In the genomic region with DNA sequence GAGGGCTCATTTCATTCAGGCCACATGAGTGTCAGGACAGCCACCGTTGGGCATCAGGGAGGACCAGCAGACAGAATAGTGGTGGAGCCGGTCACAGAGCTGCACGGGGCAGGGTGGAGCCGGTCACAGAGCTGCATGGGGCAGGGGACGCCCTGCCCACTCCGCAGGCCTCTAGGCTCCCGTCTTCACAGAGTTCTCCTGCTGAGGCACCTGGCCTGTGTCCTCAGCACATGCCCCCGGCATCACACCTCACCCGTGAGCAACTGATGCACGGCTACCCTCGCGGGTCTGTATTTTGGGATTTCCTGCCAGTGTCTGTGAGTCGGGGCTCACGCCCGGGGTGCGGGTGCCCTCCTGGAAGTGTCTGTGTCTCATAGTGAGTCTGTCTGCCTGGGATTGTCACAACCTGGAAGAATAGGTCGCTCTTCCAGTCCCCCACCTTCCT, we compare ENCODE assay signal across 18 cellular contexts. TPM values are rescaled to one million over a fixed set of nuclear protein-coding genes. Genes with fewer than 3 reads are reported as not detected.
"Had no signal": no experiment of that assay in that cellular context is flagged by ENCODE, and none has a peak within 500 bp of the region (broad histone marks: within the 10 kb centered on the region; RNA-seq: fewer than 3 reads in every experiment).

No MANE protein-coding gene starts in this region.

- H3K36me3 ChIP-seq: SJSA1 had no signal

- H3K27ac ChIP-seq: KMS-11, SJSA1 had no signal

- H3K27ac Mint-ChIP-seq: activated CD8-positive, alpha-beta T cell treated with anti-CD3 and anti-CD28 coated beads for 36 hours; activated naive CD4-positive, alpha-beta T cell treated with anti-CD3 and anti-CD28 coated beads, Interleukin-2, amount 10 ng/mL, durations not matched to agents 7 days and 5 days; activated naive CD8-positive, alpha-beta T cell treated with anti-CD3 and anti-CD28 coated beads for 36 hours; activated T-cell treated with anti-CD3 and anti-CD28 coated beads, Interleukin-2, amount 50 U/mL, for 72 hours; activated T-helper 2 cell treated with anti-CD3 and anti-CD28 coated beads, Interferon-gamma antibody, Interleukin-2, Interleukin-4, amounts not matched to agents 10 μg/mL and 5 μg/mL and 100 μg/mL, durations not matched to agents 14 hours and 24 hours and 36 hours; T-helper 2 cell treated with Interferon-gamma antibody and Interleukin-4, amounts not matched to agents 5 μg/mL and 100 μg/mL, for 36 hours had no signal

- ATAC-seq: activated CD4-positive, CD25-positive, alpha-beta regulatory T cell treated with anti-CD3 and anti-CD28 coated beads, Interleukin-2, amount 50 U/mL, for 24 hours had no signal

- H3K9me3 Mint-ChIP-seq: activated CD8-positive, alpha-beta T cell treated with anti-CD3 and anti-CD28 coated beads for 36 hours; activated naive CD4-positive, alpha-beta T cell treated with anti-CD3 and anti-CD28 coated beads, Interleukin-2, amount 10 ng/mL, durations not matched to agents 7 days and 5 days; activated naive CD8-positive, alpha-beta T cell treated with anti-CD3 and anti-CD28 coated beads for 36 hours; activated T-cell treated with anti-CD3 and anti-CD28 coated beads, Interleukin-2, amount 50 U/mL, for 72 hours; activated T-helper 2 cell treated with anti-CD3 and anti-CD28 coated beads, Interferon-gamma antibody, Interleukin-2, Interleukin-4, amounts not matched to agents 10 μg/mL and 5 μg/mL and 100 μg/mL, durations not matched to agents 14 hours and 24 hours and 36 hours; T-helper 2 cell treated with Interferon-gamma antibody and Interleukin-4, amounts not matched to agents 5 μg/mL and 100 μg/mL, for 36 hours had no signal

- H3K36me3 Mint-ChIP-seq: activated naive CD4-positive, alpha-beta T cell treated with anti-CD3 and anti-CD28 coated beads, Interleukin-2, amount 10 ng/mL, durations not matched to agents 7 days and 5 days; activated naive CD8-positive, alpha-beta T cell treated with anti-CD3 and anti-CD28 coated beads for 36 hours had no signal

- H3K4me3 Mint-ChIP-seq: activated CD8-positive, alpha-beta T cell treated with anti-CD3 and anti-CD28 coated beads for 36 hours; activated naive CD4-positive, alpha-beta T cell treated with anti-CD3 and anti-CD28 coated beads, Interleukin-2, amount 10 ng/mL, durations not matched to agents 7 days and 5 days; activated naive CD8-positive, alpha-beta T cell treated with anti-CD3 and anti-CD28 coated beads for 36 hours; activated T-cell treated with anti-CD3 and anti-CD28 coated beads, Interleukin-2, amount 50 U/mL, for 72 hours; T-helper 2 cell treated with Interferon-gamma antibody and Interleukin-4, amounts not matched to agents 5 μg/mL and 100 μg/mL, for 36 hours had no signal

- DNase-seq: NCI-H1417 treated with DMSO at 0.1 percent for 48 hours, NCI-H1694, NCI-H2107, NCI-H510A, NCI-H526 treated with DMSO at 0.1 percent for 48 hours, SHP77, SW 1271 had no signal

- H3K4me1 Mint-ChIP-seq: activated naive CD4-positive, alpha-beta T cell treated with anti-CD3 and anti-CD28 coated beads, Interleukin-2, amount 10 ng/mL, durations not matched to agents 7 days and 5 days; activated naive CD8-positive, alpha-beta T cell treated with anti-CD3 and anti-CD28 coated beads for 36 hours had no signal

- H3K27me3 Mint-ChIP-seq: activated CD8-positive, alpha-beta T cell treated with anti-CD3 and anti-CD28 coated beads for 36 hours; activated naive CD8-positive, alpha-beta T cell treated with anti-CD3 and anti-CD28 coated beads for 36 hours had no signal

- H3K9me3 ChIP-seq: SJSA1 had no signal

- H3K4me2 ChIP-seq: KMS-11 had no signal

- H3K4me3 ChIP-seq: SJSA1 had no signal

- H3K9ac ChIP-seq: KMS-11 had no signal

- H3K27me3 ChIP-seq: SJSA1 had no signal

- H3K4me1 ChIP-seq: SJSA1 had no signal

RNA-seq across cellular contexts. Expression of gene BRSK2, which starts 11.3 kb away (rescaled TPM):
- total RNA-seq: bronchial epithelial cell, OCI-LY7 had no signal
